Comparison of ENCODE assay signal across 8 cellular contexts in genomic region chr2:171893196-171893823, GRCh38. TPM values are rescaled to one million over a fixed set of nuclear protein-coding genes. Genes with fewer than 3 reads are reported as not detected.
DNase-seq lines count a peak whose midpoint lies in the region; ATAC-seq and TF ChIP-seq lines count a peak whose summit lies in the region.

No MANE protein-coding gene starts in this region.

- ATAC-seq in HG02798 (IDR thresholded peaks at IDR 0.05; ENCODE audit: poor library complexity, unreplicated experiment), result peak; percentile 16

- no peaks in the 10 kb centered on the region for H3K9me3 ChIP-seq in skeletal muscle tissue (ENCODE audit: control insufficient read depth in 3 of 3, low read length in 3 of 3)

- intact Hi-C loops in activated CD4-positive, alpha-beta memory T cell treated with anti-CD3 and anti-CD28 coated beads for 36 hours (cut with micrococcal nuclease), result no loop called here
- intact Hi-C loops in posterior cingulate gyrus (cut with DNase I), result no loop called here

- H3K4me1 ChIP-seq in skeletal muscle tissue (ENCODE audit: control insufficient read depth in 3 of 3, insufficient read depth in 3 of 3, low read length in 3 of 3), result peaks cover 13 to 33% (median 17%) of the 10 kb centered on the region in 3 donors

- H3K9me3 Mint-ChIP-seq in activated CD4-positive, alpha-beta memory T cell treated with anti-CD3 and anti-CD28 coated beads for 36 hours, result no peaks in the 10 kb centered on the region

- POLR2A ChIA-PET in activated CD4-positive, alpha-beta memory T cell treated with anti-CD3 and anti-CD28 coated beads for 36 hours (lab: Charles Lee), result interaction anchor here (0.8 to 2.7 kb wide), 6 partner anchors 11 to 964 kb away, joined by 3 to 18 read pairs (median 4); partner anchors contain the start of genes GORASP2 and HAT1

- no peaks in the 10 kb centered on the region for H3K27me3 ChIP-seq in skeletal muscle tissue (ENCODE audit: control insufficient read depth in 3 of 3, insufficient read depth in 3 of 3, low read length in 3 of 3)

- H3K27ac Mint-ChIP-seq in activated CD4-positive, alpha-beta memory T cell treated with anti-CD3 and anti-CD28 coated beads for 36 hours, result peak overlapping the region; percentile 91

- no peak for TF ChIP-seq CTCF in AG09309 (IDR thresholded peaks at IDR 0.05; ENCODE audit: control insufficient read depth, insufficient read depth, low read depth, low read length, missing control alignments)

- peaks cover 3% of the 10 kb centered on the region for H3K27me3 Mint-ChIP-seq in activated CD4-positive, alpha-beta memory T cell treated with anti-CD3 and anti-CD28 coated beads for 36 hours

- peak overlapping the region; percentile 91 to 97 (median 93) for H3K9ac ChIP-seq in skeletal muscle tissue (ENCODE audit: low read depth in 1 of 3, low read length in 3 of 3)

- peaks cover 3 to 9% (median 5%) of the 10 kb centered on the region in 3 donors for H3K36me3 ChIP-seq in skeletal muscle tissue (ENCODE audit: control insufficient read depth in 3 of 3, insufficient read depth in 3 of 3, low read length in 3 of 3)

- H3K4me3 Mint-ChIP-seq in activated CD4-positive, alpha-beta memory T cell treated with anti-CD3 and anti-CD28 coated beads for 36 hours, result peak overlapping the region; percentile 96

- H3K36me3 Mint-ChIP-seq in activated CD4-positive, alpha-beta memory T cell treated with anti-CD3 and anti-CD28 coated beads for 36 hours, result peaks cover 14% of the 10 kb centered on the region

- DNase-seq in AG09309 (ENCODE audit: low read depth), result no peak
- no peak for DNase-seq in activated CD4-positive, alpha-beta memory T cell treated with anti-CD3 and anti-CD28 coated beads for 36 hours
- peak; percentile 24 for DNase-seq in hepatic stellate cell (ENCODE audit: low spot score)
- DNase-seq in OCI-M2 (lab: John Stamatoyannopoulos, UW; ENCODE audit: unreplicated experiment), result no peak
- DNase-seq in posterior cingulate gyrus, result no peak
- DNase-seq in activated effector memory CD4-positive, alpha-beta T cell treated with Interleukin-2 at 50 U/mL for 16 hours, result no peak

- H3K4me3 ChIP-seq in AG09309 (ENCODE audit: control insufficient read depth, low read depth, low read length) (peak overlapping the region; percentile 99), skeletal muscle tissue (ENCODE audit: low read length in 3 of 3) (peak overlapping the region; percentile 95 to 100 (median 97))

- CTCF ChIA-PET in activated CD4-positive, alpha-beta memory T cell treated with anti-CD3 and anti-CD28 coated beads for 36 hours (lab: Charles Lee), result interaction anchor here (1.2 to 2.8 kb wide), 2 partner anchors 16 to 29 kb away, joined by 3 to 8 read pairs; partner anchors contain the start of gene HAT1

- H3K27ac ChIP-seq in skeletal muscle tissue (ENCODE audit: low read depth, low read length), result peak overlapping the region; percentile 87

- H3K4me1 Mint-ChIP-seq in activated CD4-positive, alpha-beta memory T cell treated with anti-CD3 and anti-CD28 coated beads for 36 hours (ENCODE audit: low read depth), result peaks cover 26% of the 10 kb centered on the region

RNA-seq across cellular contexts. Expression of gene SLC25A12, which starts 0.7 kb away (rescaled TPM):
- total RNA-seq in activated CD4-positive, alpha-beta memory T cell treated with anti-CD3 and anti-CD28 coated beads for 36 hours, result 10 to 100 TPM; 15.1 to 17.0 TPM
- total RNA-seq in skeletal muscle tissue, result 27.7 TPM

RNA-seq across cellular contexts. Expression of gene HAT1, which starts 29.0 kb away (rescaled TPM):
- total RNA-seq in activated CD4-positive, alpha-beta memory T cell treated with anti-CD3 and anti-CD28 coated beads for 36 hours, result 10 to 100 TPM; 86.2 to 90.8 TPM
- total RNA-seq in skeletal muscle tissue, result 32.4 TPM
